ENCODE assay signal across 9 cellular contexts in the genomic region with DNA sequence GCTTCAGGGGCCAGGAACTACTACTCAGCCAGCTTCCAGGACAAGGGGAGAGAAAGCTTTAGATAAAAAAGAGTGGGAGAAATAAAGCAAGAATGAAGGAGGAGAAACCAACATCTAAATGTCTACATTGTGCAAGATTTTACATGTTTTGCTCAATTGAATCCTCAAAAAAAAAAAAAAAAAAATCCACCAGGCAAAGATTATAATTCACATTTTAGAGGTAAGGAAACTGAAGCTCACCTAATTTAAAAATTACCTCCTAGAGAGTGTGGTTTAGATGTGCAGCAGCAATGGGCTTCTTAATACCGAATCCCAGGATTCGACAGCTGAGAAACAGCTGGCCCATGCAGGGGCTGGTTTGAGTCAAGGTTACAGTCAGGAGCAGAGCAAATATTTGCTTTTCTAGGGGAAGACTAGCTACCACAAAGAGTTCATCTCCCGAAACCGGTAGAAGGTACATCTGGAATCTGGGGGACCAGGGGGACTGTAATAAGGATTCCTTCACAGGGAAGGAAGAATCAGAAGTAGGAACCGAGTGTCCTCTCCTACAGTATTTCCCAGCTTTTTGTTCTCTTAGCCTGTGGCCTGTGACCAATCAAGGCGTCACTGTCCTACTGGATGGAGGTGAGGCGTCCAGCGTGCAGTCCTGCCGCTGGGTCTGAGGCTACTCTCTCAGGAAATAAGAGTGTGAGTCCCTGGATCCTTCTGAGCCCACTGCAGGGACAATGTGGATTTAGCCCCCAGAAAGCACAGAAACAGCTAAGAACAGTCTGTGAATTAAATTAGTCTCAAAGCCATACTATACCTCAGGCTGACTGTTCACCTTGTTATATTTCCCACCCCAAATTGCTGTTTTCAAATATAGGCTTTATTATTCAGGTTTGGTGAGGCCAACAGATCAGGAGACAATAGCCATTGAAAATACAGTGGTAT. TPM values are rescaled to one million over a fixed set of nuclear protein-coding genes. Genes with fewer than 3 reads are reported as not detected.
DNase-seq lines count a peak whose midpoint lies in the region; ATAC-seq, FAIRE-seq and TF ChIP-seq lines count a peak whose summit lies in the region.
"Had no signal": no experiment of that assay in that cellular context is flagged by ENCODE, and none has a peak within 500 bp of the region (broad histone marks: within the 10 kb centered on the region; RNA-seq: fewer than 3 reads in every experiment).

No MANE protein-coding gene starts in this region.

- peaks cover 37 to 68% of the 10 kb centered on the region in 2 donors for H3K4me1 ChIP-seq in left lung

- POLR2A ChIA-PET in activated CD8-positive, alpha-beta T cell treated with anti-CD3 and anti-CD28 coated beads, Interleukin-2, amount 10 ng/mL, durations not matched to agents 7 days and 5 days (lab: Charles Lee): no interaction called here

- H3K4me3 ChIP-seq in left lung: no peak overlapping the region

- H3K9me3 Mint-ChIP-seq in activated CD8-positive, alpha-beta T cell treated with anti-CD3 and anti-CD28 coated beads, Interleukin-2, amount 10 ng/mL, durations not matched to agents 7 days and 5 days (ENCODE audit: insufficient read depth): no peaks in the 10 kb centered on the region
- H3K9me3 Mint-ChIP-seq in stimulated activated naive CD8-positive, alpha-beta T cell treated with anti-CD3 and anti-CD28 coated beads, Interleukin-15, amount 100 ng/mL, for 72 hours: peaks cover 0 to 20% of the 10 kb centered on the region in 2 donors

- H3K36me3 ChIP-seq in left lung: peaks cover 0 to 21% of the 10 kb centered on the region in 2 donors

- H3K9me3 ChIP-seq in left lung: no peaks in the 10 kb centered on the region

- peak overlapping the region; percentile 32 for H3K4me3 Mint-ChIP-seq in activated CD8-positive, alpha-beta T cell treated with anti-CD3 and anti-CD28 coated beads, Interleukin-2, amount 10 ng/mL, durations not matched to agents 7 days and 5 days
- peak overlapping the region; percentile 30 to 50 for H3K4me3 Mint-ChIP-seq in stimulated activated naive CD8-positive, alpha-beta T cell treated with anti-CD3 and anti-CD28 coated beads, Interleukin-15, amount 100 ng/mL, for 72 hours

- FAIRE-seq in GM19239 (lab: Jason Lieb, UNC): no peak

- peak overlapping the region; percentile 77 for H3K27ac Mint-ChIP-seq in activated CD8-positive, alpha-beta T cell treated with anti-CD3 and anti-CD28 coated beads, Interleukin-2, amount 10 ng/mL, durations not matched to agents 7 days and 5 days
- H3K27ac Mint-ChIP-seq in stimulated activated naive CD8-positive, alpha-beta T cell treated with anti-CD3 and anti-CD28 coated beads, Interleukin-15, amount 100 ng/mL, for 72 hours: peak overlapping the region in 1 of 2 donors; percentile 70

- ATAC-seq in activated CD8-positive, alpha-beta T cell treated with anti-CD3 and anti-CD28 coated beads, Interleukin-2, amount 10 ng/mL, durations not matched to agents 7 days and 5 days: no peak
- peak; percentile 23 for ATAC-seq in left lung
- no peak for ATAC-seq in stimulated activated naive CD8-positive, alpha-beta T cell treated with anti-CD3 and anti-CD28 coated beads, Interleukin-15, amount 100 ng/mL, for 72 hours

- TF ChIP-seq CTCF in left lung (IDR thresholded peaks at IDR 0.05): no peak

- intact Hi-C loops in left lung (cut with DNase I): no loop called here

- peaks cover 36% of the 10 kb centered on the region for H3K4me1 Mint-ChIP-seq in activated CD8-positive, alpha-beta T cell treated with anti-CD3 and anti-CD28 coated beads, Interleukin-2, amount 10 ng/mL, durations not matched to agents 7 days and 5 days (ENCODE audit: low read depth)
- H3K4me1 Mint-ChIP-seq in stimulated activated naive CD8-positive, alpha-beta T cell treated with anti-CD3 and anti-CD28 coated beads, Interleukin-15, amount 100 ng/mL, for 72 hours: peaks cover 29% of the 10 kb centered on the region

- H3K36me3 Mint-ChIP-seq in activated CD8-positive, alpha-beta T cell treated with anti-CD3 and anti-CD28 coated beads, Interleukin-2, amount 10 ng/mL, durations not matched to agents 7 days and 5 days (ENCODE audit: low read depth): peaks cover 3% of the 10 kb centered on the region

- CTCF ChIA-PET in activated CD8-positive, alpha-beta T cell treated with anti-CD3 and anti-CD28 coated beads, Interleukin-2, amount 10 ng/mL, durations not matched to agents 7 days and 5 days (lab: Charles Lee): interaction anchor here (0.7 to 2.1 kb wide), 8 partner anchors 10 to 316 kb away, joined by 3 to 13 read pairs (median 4); no protein-coding TSS in a partner anchor

- DNase-seq in SIG-M5 treated with dmso at 0.1 percent for 504 hours (lab: John Stamatoyannopoulos, UW; ENCODE audit: unreplicated experiment) (peak; percentile 39), SIG-M5 (lab: John Stamatoyannopoulos, UW) (no peak), left lung (no peak), HUDEP-2 (lab: John Stamatoyannopoulos, UW; ENCODE audit: unreplicated experiment in 76 of 76) (no peak), GM19239 (ENCODE audit: insufficient read length, low spot score) (no peak), NCI-H524 treated with DMSO at 0.1 percent for 48 hours (lab: John Stamatoyannopoulos, UW) (no peak)
- DNase-seq in activated CD8-positive, alpha-beta T cell treated with anti-CD3 and anti-CD28 coated beads, Interleukin-2, amount 10 ng/mL, durations not matched to agents 7 days and 5 days: no peak
- no peak for DNase-seq in stimulated activated naive CD8-positive, alpha-beta T cell treated with anti-CD3 and anti-CD28 coated beads, Interleukin-15, amount 100 ng/mL, for 72 hours
- DNase-seq: activated CD8-positive, alpha-beta memory T cell treated with anti-CD3 and anti-CD28 coated beads, Interleukin-2, amount 50 U/mL, for 4 hours had no signal

- H3K27me3 Mint-ChIP-seq in activated CD8-positive, alpha-beta T cell treated with anti-CD3 and anti-CD28 coated beads, Interleukin-2, amount 10 ng/mL, durations not matched to agents 7 days and 5 days (ENCODE audit: low read depth): peaks cover 6% of the 10 kb centered on the region
- H3K27me3 Mint-ChIP-seq in stimulated activated naive CD8-positive, alpha-beta T cell treated with anti-CD3 and anti-CD28 coated beads, Interleukin-15, amount 100 ng/mL, for 72 hours: no peaks in the 10 kb centered on the region

- no peaks in the 10 kb centered on the region for H3K27me3 ChIP-seq in left lung

- H3K27ac ChIP-seq in left lung: peak overlapping the region; percentile 73 to 80

RNA-seq across cellular contexts. Expression of gene IL1R2, which starts 42.3 kb away (rescaled TPM):
- total RNA-seq in activated CD8-positive, alpha-beta T cell treated with anti-CD3 and anti-CD28 coated beads, Interleukin-2, amount 10 ng/mL, durations not matched to agents 7 days and 5 days: not detected
- total RNA-seq in left lung: 100 to 1,000 TPM in 1 of 2 donors, 1 to 10 TPM in 1; 4.9 to 195 TPM

Comparison
In these comparisons a context has a peak if more than half of its experiments do, and no peak if none do; other contexts are left out.
1. RNA of gene IL1R2, which starts 42.3 kb away (total RNA-seq): 4.9 to 195 TPM in left lung; not detected in activated CD8-positive, alpha-beta T cell treated with anti-CD3 and anti-CD28 coated beads, Interleukin-2, amount 10 ng/mL, durations not matched to agents 7 days and 5 days; every median in the first group is over 4 times any median in the second.